In genomic region chr2:50956886-50957285, GRCh38 we compare ENCODE assay signal across 19 cellular contexts.
A peak's percentile ranks its signal among the peaks of the same experiment; 100 is the strongest.
DNase-seq lines count a peak whose midpoint lies in the region; ATAC-seq, FAIRE-seq and TF ChIP-seq lines count a peak whose summit lies in the region.
"Had no signal": no experiment of that assay in that cellular context is flagged by ENCODE, and none has a peak within 500 bp of the region (broad histone marks: within the 10 kb centered on the region; RNA-seq: fewer than 3 reads in every experiment).

No MANE protein-coding gene starts in this region.

- no peak overlapping the region for H4K8ac ChIP-seq in trophoblast cell (ENCODE audit: low read depth, low read length)

- H2BK12ac ChIP-seq in trophoblast cell (ENCODE audit: low read length): no peak overlapping the region

- no CpG with 5 or more reads among the region's 3 CpGs for WGBS in trophoblast cell (ENCODE audit: extremely low coverage, insufficient coverage, insufficient read length)

- TF ChIP-seq CTCF in PC-3 (conservative IDR thresholded peaks at IDR 0.05; ENCODE audit: low read depth, low read length) (no peak), astrocyte (IDR thresholded peaks at IDR 0.05; ENCODE audit: insufficient read depth, low read depth, low read length) (no peak), RWPE1 (conservative IDR thresholded peaks at IDR 0.05; ENCODE audit: low read depth) (no peak)

- H2AFZ ChIP-seq in PC-3 (ENCODE audit: low read length) (no peak overlapping the region), astrocyte (ENCODE audit: low read depth, low read length) (no peak overlapping the region), trophoblast cell (ENCODE audit: insufficient read depth, low read length, poor library complexity) (no peak overlapping the region)
- H2AFZ ChIP-seq: GM23338 had no signal

- no peak overlapping the region for H3K27ac Mint-ChIP-seq in astrocyte (ENCODE audit: unreplicated experiment)
- H3K27ac Mint-ChIP-seq: B cell; CD4-positive, alpha-beta T cell; GM23338 had no signal

- CTCF ChIA-PET in PC-3 (lab: Charles Lee) (no interaction called here), RWPE1 (lab: Yijun Ruan, JAX) (no interaction called here)

- H3K27me3 Mint-ChIP-seq in astrocyte (ENCODE audit: low read depth, unreplicated experiment): no peaks in the 10 kb centered on the region
- H3K27me3 Mint-ChIP-seq: B cell; CD4-positive, alpha-beta T cell had no signal

- H3K27me3 ChIP-seq in PC-3 (ENCODE audit: low read length): no peaks in the 10 kb centered on the region
- no peaks in the 10 kb centered on the region for H3K27me3 ChIP-seq in astrocyte (ENCODE audit: insufficient read depth, low read length)
- no peaks in the 10 kb centered on the region for H3K27me3 ChIP-seq in trophoblast cell (ENCODE audit: insufficient read depth, low read length)

- no peaks in the 10 kb centered on the region for H3K79me1 ChIP-seq in trophoblast cell (ENCODE audit: low read length)

- no peaks in the 10 kb centered on the region for H3K4me1 Mint-ChIP-seq in astrocyte (ENCODE audit: low read depth, unreplicated experiment)
- H3K4me1 Mint-ChIP-seq: B cell had no signal

- no peaks in the 10 kb centered on the region for H3K9me3 Mint-ChIP-seq in astrocyte (ENCODE audit: unreplicated experiment)
- H3K9me3 Mint-ChIP-seq: CD4-positive, alpha-beta T cell had no signal

- H4K12ac ChIP-seq in trophoblast cell (ENCODE audit: low read depth, low read length): no peak overlapping the region

- no peaks in the 10 kb centered on the region for H3K79me2 ChIP-seq in PC-3 (ENCODE audit: low read length)
- no peaks in the 10 kb centered on the region for H3K79me2 ChIP-seq in astrocyte (ENCODE audit: insufficient read depth, low read length)
- H3K79me2 ChIP-seq in trophoblast cell (ENCODE audit: control insufficient read depth, insufficient read depth, low read length, poor library complexity): no peaks in the 10 kb centered on the region

- no peak overlapping the region for H3K4ac ChIP-seq in trophoblast cell (ENCODE audit: low read depth, low read length)

- no peak for ATAC-seq in PC-3
- no peak for ATAC-seq in HG03159 (IDR thresholded peaks at IDR 0.05; ENCODE audit: unreplicated experiment)
- ATAC-seq: GM23338 had no signal

- no peak overlapping the region for H3K18ac ChIP-seq in trophoblast cell (ENCODE audit: low read length)

- no peak overlapping the region for H3K4me3 Mint-ChIP-seq in astrocyte (ENCODE audit: unreplicated experiment)
- H3K4me3 Mint-ChIP-seq: B cell; CD4-positive, alpha-beta T cell; GM23338 had no signal

- no peak overlapping the region for H3K4me3 ChIP-seq in PC-3 (ENCODE audit: low read length)
- H3K4me3 ChIP-seq in astrocyte (ENCODE audit: insufficient read depth, low read depth, low read length): no peak overlapping the region
- no peak overlapping the region for H3K4me3 ChIP-seq in trophoblast cell (ENCODE audit: low read depth, low read length)
- H3K4me3 ChIP-seq: GM23338 had no signal

- H4K20me1 ChIP-seq in PC-3 (ENCODE audit: low read length) (no peaks in the 10 kb centered on the region), astrocyte (ENCODE audit: insufficient read depth, low read length) (no peaks in the 10 kb centered on the region)

- no peaks in the 10 kb centered on the region for H3K9me2 ChIP-seq in PC-3 (replicated peaks; ENCODE audit: low read length)

- H3K4me1 ChIP-seq in PC-3 (ENCODE audit: insufficient read depth, low read length): peaks cover 21% of the 10 kb centered on the region
- peaks cover 6% of the 10 kb centered on the region for H3K4me1 ChIP-seq in astrocyte (ENCODE audit: insufficient read depth, low read length)
- no peaks in the 10 kb centered on the region for H3K4me1 ChIP-seq in trophoblast cell (ENCODE audit: control insufficient read depth in 1 of 2, insufficient read depth in 2 of 2, low read length in 2 of 2)

- H3K4me2 ChIP-seq in PC-3 (ENCODE audit: low read length) (no peak overlapping the region), astrocyte (ENCODE audit: low read length) (no peak overlapping the region), trophoblast cell (ENCODE audit: low read length) (no peak overlapping the region)
- H3K4me2 ChIP-seq: GM23338 had no signal

- no TSS peak for BruUV-seq in PC-3 (replicated peaks; lab: Mats Ljungman, UMichigan)

- FAIRE-seq in astrocyte (lab: Jason Lieb, UNC): no peak
- FAIRE-seq: G401.6, GM12891 had no signal

- H3K23ac ChIP-seq in trophoblast cell (ENCODE audit: low read length): no peak overlapping the region

- H3K9me3 ChIP-seq in PC-3 (ENCODE audit: low read length) (no peaks in the 10 kb centered on the region), astrocyte (ENCODE audit: insufficient read depth, low read depth, low read length) (no peaks in the 10 kb centered on the region), trophoblast cell (ENCODE audit: insufficient read depth, low read depth, low read length) (no peaks in the 10 kb centered on the region)

- in situ Hi-C loops in ACHN (cut with HindIII; ENCODE audit: low pct_ligation_motif_present, low pct_unique_long_range_greater_than_20kb, low sequenced_read_pairs): no loop called here

- H3K36me3 ChIP-seq in PC-3 (ENCODE audit: low read depth, low read length): no peaks in the 10 kb centered on the region
- no peaks in the 10 kb centered on the region for H3K36me3 ChIP-seq in astrocyte (ENCODE audit: insufficient read depth, low read length)
- H3K36me3 ChIP-seq in trophoblast cell (ENCODE audit: control insufficient read depth in 1 of 2, insufficient read depth in 2 of 2, low read length in 2 of 2): no peaks in the 10 kb centered on the region

- POLR2A ChIA-PET in PC-3 (lab: Charles Lee; ENCODE audit: unreplicated experiment) (no interaction called here), RWPE1 (lab: Yijun Ruan, JAX; ENCODE audit: low non-redundant PET) (no interaction called here)

- H3K27ac ChIP-seq in PC-3 (ENCODE audit: low read length) (no peak overlapping the region), astrocyte (ENCODE audit: low read depth, low read length) (no peak overlapping the region), trophoblast cell (ENCODE audit: low read depth, low read length) (no peak overlapping the region), RWPE1 (no peak overlapping the region)

- no peaks in the 10 kb centered on the region for H3F3A ChIP-seq in PC-3 (ENCODE audit: low read length, unreplicated experiment)

- intact Hi-C loops in PC-3 (cut with micrococcal nuclease): no loop called here

- DNase-seq in PC-3 (peak; percentile 18), astrocyte (ENCODE audit: low read depth) (peak; percentile 2), fibroblast of gingiva (ENCODE audit: low read depth) (peak; percentile 79), trophoblast cell (peak; percentile 50 to 91), DMS79 treated with DMSO at 0.1 percent for 48 hours (lab: John Stamatoyannopoulos, UW) (no peak), RWPE1 (ENCODE audit: low spot score) (no peak), ACHN (no peak)
- DNase-seq: C1 segment of cervical spinal cord; Calu3; CD4-positive, alpha-beta T cell; DMS 273 treated with DMSO at 0.1 percent for 48 hours; DMS79; EL; H7 had no signal

- H2BK120ac ChIP-seq in trophoblast cell (ENCODE audit: insufficient read depth, low read length, poor library complexity): no peak overlapping the region

- no peak overlapping the region for H4K91ac ChIP-seq in trophoblast cell (ENCODE audit: low read depth, low read length)

- H3K9ac ChIP-seq in PC-3 (ENCODE audit: low read length): no peak overlapping the region
- H3K9ac ChIP-seq in astrocyte (ENCODE audit: low read length): no peak overlapping the region
- no peak overlapping the region for H3K9ac ChIP-seq in trophoblast cell (ENCODE audit: low read length)

- H2BK5ac ChIP-seq in trophoblast cell (ENCODE audit: low read depth, low read length, poor library complexity): no peak overlapping the region

- H3K14ac ChIP-seq in trophoblast cell (ENCODE audit: low read length): no peak overlapping the region

- H2AK5ac ChIP-seq in trophoblast cell (ENCODE audit: low read length): no peak overlapping the region

- H3K36me3 Mint-ChIP-seq in astrocyte (ENCODE audit: low read depth, unreplicated experiment): no peaks in the 10 kb centered on the region

Comparison
In these comparisons a context has a peak if more than half of its experiments do, and no peak if none do; other contexts are left out.
1. DNase-seq: peak in PC-3 (single experiment), astrocyte (single experiment), fibroblast of gingiva (single experiment) and trophoblast cell (2 of 2); none in DMS79 treated with DMSO at 0.1 percent for 48 hours (single experiment), RWPE1 (single experiment) and ACHN (single experiment).